In the genomic region with DNA sequence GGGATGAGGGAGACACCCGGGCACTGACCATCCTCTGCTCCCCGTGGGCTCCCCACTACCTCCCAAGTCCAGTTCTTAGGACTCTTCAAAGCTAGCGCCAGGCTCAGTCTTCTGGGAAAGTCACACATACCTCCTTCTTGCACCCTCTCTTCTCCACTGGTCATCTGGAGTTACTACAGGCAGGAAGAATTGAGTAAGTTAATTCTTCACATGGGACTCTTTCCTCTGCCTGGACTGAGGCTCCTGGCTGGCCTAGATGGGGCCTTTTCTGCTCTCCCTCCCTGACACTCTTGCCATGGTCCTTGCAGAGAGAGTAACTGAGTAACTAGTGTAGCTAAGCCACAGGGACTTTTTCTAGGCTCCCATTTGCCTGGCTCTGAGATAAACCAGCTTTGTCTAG, we compare ENCODE assay signal across 23 cellular contexts.
DNase-seq lines count a peak whose midpoint lies in the region; ATAC-seq and TF ChIP-seq lines count a peak whose summit lies in the region.
"Had no signal": no experiment of that assay in that cellular context is flagged by ENCODE, and none has a peak within 500 bp of the region (broad histone marks: within the 10 kb centered on the region; RNA-seq: fewer than 3 reads in every experiment).

No MANE protein-coding gene starts in this region.

- no peak for TF ChIP-seq POLR2A in prostate gland (IDR thresholded peaks at IDR 0.05)

- no peak overlapping the region for H3K4me3 Mint-ChIP-seq in endodermal cell
- H3K4me3 Mint-ChIP-seq: CD14-positive monocyte; CD4-positive, alpha-beta T cell; CD8-positive, alpha-beta memory T cell; GM23338; H9 had no signal

- intact Hi-C loops in prostate gland (cut with DNase I), result no loop called here
- intact Hi-C loops in upper lobe of right lung (cut with DNase I), result no loop called here

- H3K36me3 Mint-ChIP-seq in endodermal cell (ENCODE audit: low read depth), result no peaks in the 10 kb centered on the region
- H3K36me3 Mint-ChIP-seq: CD14-positive monocyte; CD8-positive, alpha-beta memory T cell had no signal

- no peak overlapping the region for H3K9ac ChIP-seq in endodermal cell (ENCODE audit: extremely low read depth, low read length, poor library complexity, severe bottlenecking)
- H3K9ac ChIP-seq: BLaER1 treated with 17β-estradiol and CSF1 and Interleukin-3, amounts not matched to agents 10 nM and 100 nM had no signal

- H3K4me1 Mint-ChIP-seq in endodermal cell, result peaks cover 26% of the 10 kb centered on the region
- H3K4me1 Mint-ChIP-seq: CD14-positive monocyte; CD8-positive, alpha-beta memory T cell had no signal

- H3K27me3 ChIP-seq in endodermal cell (ENCODE audit: control insufficient read depth, insufficient read depth, low read length, poor library complexity, severe bottlenecking) (no peaks in the 10 kb centered on the region), lung (ENCODE audit: control insufficient read depth, insufficient read depth) (no peaks in the 10 kb centered on the region), prostate gland (replicated peaks; ENCODE audit: insufficient read depth) (no peaks in the 10 kb centered on the region), upper lobe of right lung (no peaks in the 10 kb centered on the region)
- H3K27me3 ChIP-seq: BE2C; BLaER1 treated with 17β-estradiol and CSF1 and Interleukin-3, amounts not matched to agents 10 nM and 100 nM had no signal

- H3K27ac ChIP-seq in endodermal cell (ENCODE audit: low read depth, low read length), result no peak overlapping the region
- H3K27ac ChIP-seq in lung (ENCODE audit: low read depth in 1 of 2, low read length in 1 of 2), result no peak overlapping the region
- no peak overlapping the region for H3K27ac ChIP-seq in prostate gland
- no peak overlapping the region for H3K27ac ChIP-seq in upper lobe of right lung
- H3K27ac ChIP-seq: A549; BLaER1 treated with 17β-estradiol and CSF1 and Interleukin-3, amounts not matched to agents 10 nM and 100 nM had no signal

- H3K27me3 Mint-ChIP-seq in endodermal cell (ENCODE audit: insufficient read depth), result no peaks in the 10 kb centered on the region

- no peak overlapping the region for H3K4me3 ChIP-seq in endodermal cell (ENCODE audit: low read length)
- no peak overlapping the region for H3K4me3 ChIP-seq in lung
- H3K4me3 ChIP-seq in prostate gland, result no peak overlapping the region
- no peak overlapping the region for H3K4me3 ChIP-seq in upper lobe of right lung
- H3K4me3 ChIP-seq: A549; BLaER1 treated with 17β-estradiol and CSF1 and Interleukin-3, amounts not matched to agents 10 nM and 100 nM; GM23338 had no signal

- H3K4me1 ChIP-seq in endodermal cell (ENCODE audit: control insufficient read depth, insufficient read depth, low read length), result peaks cover 17% of the 10 kb centered on the region
- no peaks in the 10 kb centered on the region for H3K4me1 ChIP-seq in lung (ENCODE audit: control insufficient read depth in 2 of 2, insufficient read depth in 2 of 2, low read length in 2 of 2)
- no peaks in the 10 kb centered on the region for H3K4me1 ChIP-seq in prostate gland (replicated peaks)
- no peaks in the 10 kb centered on the region for H3K4me1 ChIP-seq in upper lobe of right lung
- H3K4me1 ChIP-seq: A549, BE2C had no signal

- no peaks in the 10 kb centered on the region for H3K9me3 Mint-ChIP-seq in endodermal cell
- H3K9me3 Mint-ChIP-seq: CD4-positive, alpha-beta T cell; GM23338; H9 had no signal

- H3K9me3 ChIP-seq in endodermal cell (ENCODE audit: control insufficient read depth, low read length) (no peaks in the 10 kb centered on the region), lung (ENCODE audit: control insufficient read depth in 2 of 2, insufficient read depth in 1 of 2, low read length in 1 of 2) (no peaks in the 10 kb centered on the region), prostate gland (no peaks in the 10 kb centered on the region), upper lobe of right lung (no peaks in the 10 kb centered on the region)
- H3K9me3 ChIP-seq: A549; BE2C; BLaER1 treated with 17β-estradiol and CSF1 and Interleukin-3, amounts not matched to agents 10 nM and 100 nM had no signal

- TF ChIP-seq CTCF in endodermal cell (conservative IDR thresholded peaks at IDR 0.05) (peak; percentile 34), lung (IDR thresholded peaks at IDR 0.05; ENCODE audit: control extremely low read depth, extremely low read depth) (no peak), prostate gland (IDR thresholded peaks at IDR 0.05) (no peak), upper lobe of right lung (IDR thresholded peaks at IDR 0.05) (no peak)

- 94% methylated on average over 3 of the region's 3 CpGs; no CpG with 5 or more reads in 1 of the 2 experiments for WGBS in endodermal cell (ENCODE audit: insufficient coverage in 1 of 2, insufficient read length in 1 of 2), 2 experiments
- WGBS in lung, 2 donors, result 83 to 90% methylated on average over 3 of the region's 3 CpGs
- WGBS in prostate gland, result 90% methylated on average over 3 of the region's 3 CpGs

- DNase-seq in endodermal cell, result no peak
- DNase-seq in lung (ENCODE audit: low spot score), result peak; percentile 19
- peak; percentile 2 for DNase-seq in prostate gland (ENCODE audit: low spot score)
- DNase-seq in upper lobe of right lung, result no peak
- no peak for DNase-seq in NCI-H2081 treated with DMSO at 0.1 percent for 48 hours (lab: John Stamatoyannopoulos, UW)
- DNase-seq in stimulated activated CD4-positive, alpha-beta T cell treated with anti-CD3 and anti-CD28 coated beads, Interleukin-2, amount 100 ng/mL, for 24 hours, result no peak
- DNase-seq: 8988T; ACHN; AML-193; BE2C; CD4-positive, alpha-beta T cell; CD8-positive, alpha-beta memory T cell; DMS 273 treated with DMSO at 0.1 percent for 48 hours; DMS79; EL; GDM1; H9 had no signal

- H3K27ac Mint-ChIP-seq in endodermal cell, result no peak overlapping the region
- H3K27ac Mint-ChIP-seq: CD14-positive monocyte; CD4-positive, alpha-beta T cell; CD8-positive, alpha-beta memory T cell; GM23338; H9 had no signal

- ATAC-seq in lung (ENCODE audit: insufficient read depth, low FRiP score), result no peak
- no peak for ATAC-seq in HG03442 (IDR thresholded peaks at IDR 0.05; ENCODE audit: unreplicated experiment)
- no peak for ATAC-seq in upper lobe of right lung
- ATAC-seq: A549, GM23338, HCT116 had no signal

- no peaks in the 10 kb centered on the region for H3K36me3 ChIP-seq in endodermal cell (ENCODE audit: control insufficient read depth, insufficient read depth, low read length)
- no peaks in the 10 kb centered on the region for H3K36me3 ChIP-seq in lung (ENCODE audit: control insufficient read depth in 2 of 2, insufficient read depth in 2 of 2, low read length in 2 of 2)
- H3K36me3 ChIP-seq in prostate gland, result no peaks in the 10 kb centered on the region
- H3K36me3 ChIP-seq in upper lobe of right lung, result no peaks in the 10 kb centered on the region
- H3K36me3 ChIP-seq: BE2C; BLaER1 treated with 17β-estradiol and CSF1 and Interleukin-3, amounts not matched to agents 10 nM and 100 nM had no signal

Comparison
In these comparisons a context has a peak if more than half of its experiments do, and no peak if none do; other contexts are left out.
1. DNase-seq: peak in lung (single experiment) and prostate gland (single experiment); none in endodermal cell (single experiment), upper lobe of right lung (single experiment), NCI-H2081 treated with DMSO at 0.1 percent for 48 hours (single experiment) and stimulated activated CD4-positive, alpha-beta T cell treated with anti-CD3 and anti-CD28 coated beads, Interleukin-2, amount 100 ng/mL, for 24 hours (0 of 2).